In the genomic region with DNA sequence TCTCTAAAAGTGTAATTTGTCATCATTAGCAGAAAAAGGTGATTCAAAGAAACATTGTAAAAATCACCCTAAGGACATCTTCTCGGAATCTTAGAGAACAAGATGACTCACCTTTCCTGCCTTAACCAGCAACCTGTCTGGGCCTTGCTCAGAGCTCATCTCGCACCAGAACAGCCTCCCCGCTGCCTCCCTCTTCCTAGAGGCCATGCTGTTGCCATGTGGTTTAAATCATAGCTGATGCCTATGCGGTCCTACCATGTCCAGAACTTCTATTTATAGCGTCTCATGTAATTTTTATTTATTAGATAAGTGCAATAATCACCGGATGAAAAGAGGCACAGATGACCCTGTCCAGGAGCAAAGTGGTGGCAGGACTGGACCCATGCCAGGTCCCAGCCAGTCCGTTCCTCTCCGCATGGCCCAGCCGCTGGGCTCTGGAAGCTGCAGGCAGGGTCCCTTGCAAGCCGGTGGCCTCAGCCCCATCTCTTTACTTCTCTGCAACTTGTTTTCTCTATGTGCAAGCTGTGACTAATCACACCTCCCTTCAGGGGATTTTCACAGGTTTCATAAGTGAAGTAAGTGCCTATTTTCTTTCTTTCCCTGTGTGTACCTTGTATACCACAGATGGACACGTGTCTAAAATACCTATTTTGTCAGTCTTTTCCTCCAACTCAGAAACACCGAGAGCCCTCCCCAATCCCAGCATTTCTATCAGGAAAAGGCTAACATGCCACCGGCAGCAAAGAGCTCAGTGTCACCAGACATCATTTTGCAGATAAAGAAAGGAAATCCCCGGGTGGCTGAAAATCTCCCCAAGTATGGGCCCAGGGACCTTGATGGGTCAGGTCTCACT, we compare ENCODE assay signal across 8 cellular contexts. TPM values are rescaled to one million over a fixed set of nuclear protein-coding genes. Genes with fewer than 3 reads are reported as not detected.
DNase-seq lines count a peak whose midpoint lies in the region; ATAC-seq lines count a peak whose summit lies in the region.

No MANE protein-coding gene starts in this region.

- peak; percentile 70 to 75 for DNase-seq in activated CD4-positive, alpha-beta T cell treated with anti-CD3 and anti-CD28 coated beads, Interleukin-2, amount 50 U/mL, for 4 hours
- DNase-seq in iris pigment epithelial cell (ENCODE audit: low read depth) (peak; percentile 78), C1 segment of cervical spinal cord (lab: John Stamatoyannopoulos, UW) (no peak), GF-D8 (lab: John Stamatoyannopoulos, UW) (no peak), NCI-H2081 treated with DMSO at 0.1 percent for 48 hours (lab: John Stamatoyannopoulos, UW) (no peak), left colon (no peak)

- intact Hi-C loops in left colon (cut with DNase I, micrococcal nuclease) = no loop called here

- ATAC-seq in GM19043 (IDR thresholded peaks at IDR 0.05; ENCODE audit: low read depth, unreplicated experiment) (peak; percentile 63), HG03064 (IDR thresholded peaks at IDR 0.05; ENCODE audit: low read depth, unreplicated experiment) (peak; percentile 77), left colon (no peak)

RNA-seq across cellular contexts. Expression of a gene that starts 27.1 kb away (rescaled TPM):
- total RNA-seq in left colon = 100 to 1,000 TPM; 359 to 434 TPM

Comparison
In these comparisons a context has a peak if more than half of its experiments do, and no peak if none do; other contexts are left out.
1. DNase-seq: peak in activated CD4-positive, alpha-beta T cell treated with anti-CD3 and anti-CD28 coated beads, Interleukin-2, amount 50 U/mL, for 4 hours (2 of 2) and iris pigment epithelial cell (single experiment); none in C1 segment of cervical spinal cord (0 of 14), GF-D8 (single experiment), NCI-H2081 treated with DMSO at 0.1 percent for 48 hours (single experiment) and left colon (0 of 2).